8 cellular contexts compared by ENCODE assay signal in genomic region chr11:67482275-67482735, GRCh38. TPM values are rescaled to one million over a fixed set of nuclear protein-coding genes. Genes with fewer than 3 reads are reported as not detected.
DNase-seq lines count a peak whose midpoint lies in the region; ATAC-seq and TF ChIP-seq lines count a peak whose summit lies in the region.

No MANE protein-coding gene starts in this region.

- H3K36me3 ChIP-seq in Panc1 (ENCODE audit: control insufficient read depth, insufficient read depth, low read length) (no peaks in the 10 kb centered on the region), endodermal cell (ENCODE audit: control insufficient read depth, insufficient read depth, low read length) (no peaks in the 10 kb centered on the region), psoas muscle (ENCODE audit: insufficient read depth in 1 of 2, low read depth in 1 of 2) (peaks cover 0 to 12% of the 10 kb centered on the region in 2 donors)

- H3K27ac Mint-ChIP-seq in endodermal cell = peak overlapping the region; percentile 78

- H3K4me1 Mint-ChIP-seq in endodermal cell = peaks cover 3% of the 10 kb centered on the region

- intact Hi-C loops in Panc1 (cut with micrococcal nuclease; ENCODE audit: unreplicated experiment) = no loop called here
- intact Hi-C loops in psoas muscle (cut with DNase I) = no loop called here
- intact Hi-C loops in posterior vena cava (cut with DNase I) = no loop called here

- BruUV-seq in Panc1 (replicated peaks; lab: Mats Ljungman, UMichigan) = no TSS peak

- in situ Hi-C loops in Panc1 (cut with HindIII; ENCODE audit: low pct_unique_long_range_greater_than_20kb, low sequenced_read_pairs) = no loop called here

- WGBS in endodermal cell (ENCODE audit: insufficient coverage in 1 of 2, insufficient read length in 1 of 2), 2 experiments = 84 to 94% methylated on average over 10 to 18 of the region's 18 CpGs
- 43 to 50% (median 50%) methylated on average over 18 of the region's 18 CpGs for WGBS in psoas muscle, 3 donors

- CTCF ChIA-PET in Panc1 (lab: Charles Lee) = interaction anchor here (0.5 kb wide), 1 partner anchor 29 kb away, joined by 6 read pairs; no protein-coding TSS in a partner anchor

- no peaks in the 10 kb centered on the region for H3K9me3 ChIP-seq in Panc1 (ENCODE audit: control insufficient read depth, insufficient read depth, low read depth, low read length)
- H3K9me3 ChIP-seq in endodermal cell (ENCODE audit: control insufficient read depth, low read length) = no peaks in the 10 kb centered on the region
- H3K9me3 ChIP-seq in psoas muscle = no peaks in the 10 kb centered on the region

- peak overlapping the region; percentile 66 to 89 for H3K4me3 ChIP-seq in Panc1 (ENCODE audit: low read depth in 2 of 2, low read length in 2 of 2)
- peak overlapping the region; percentile 85 for H3K4me3 ChIP-seq in endodermal cell (ENCODE audit: low read length)
- peak overlapping the region; percentile 75 for H3K4me3 ChIP-seq in psoas muscle

- peak overlapping the region; percentile 70 for H3K4me3 Mint-ChIP-seq in endodermal cell

- H3K27ac ChIP-seq in Panc1 (ENCODE audit: low read length) (peak overlapping the region; percentile 91), endodermal cell (ENCODE audit: low read depth, low read length) (no peak overlapping the region), psoas muscle (peak overlapping the region; percentile 83)

- H3K9me3 Mint-ChIP-seq in endodermal cell = peaks cover 7% of the 10 kb centered on the region

- H3K9ac ChIP-seq in endodermal cell (ENCODE audit: extremely low read depth, low read length, poor library complexity, severe bottlenecking) = peak overlapping the region; percentile 35

- peaks cover 15% of the 10 kb centered on the region; the same call in 1 of the 2 replicates for H3K4me1 ChIP-seq in Panc1 (ENCODE audit: control insufficient read depth, insufficient read depth, low read length)
- H3K4me1 ChIP-seq in endodermal cell (ENCODE audit: control insufficient read depth, insufficient read depth, low read length) = no peaks in the 10 kb centered on the region
- H3K4me1 ChIP-seq in psoas muscle = peaks cover 11% of the 10 kb centered on the region

- POLR2A ChIA-PET in Panc1 (lab: Charles Lee) = interaction anchor here (0.6 kb wide), 1 partner anchor 69 kb away, joined by 3 read pairs; no protein-coding TSS in a partner anchor

- peaks cover 24% of the 10 kb centered on the region for H3K27me3 Mint-ChIP-seq in endodermal cell (ENCODE audit: insufficient read depth)

- peaks cover 2% of the 10 kb centered on the region for H3K36me3 Mint-ChIP-seq in endodermal cell (ENCODE audit: low read depth)

- DNase-seq in Panc1 (ENCODE audit: low read depth, low spot score) (no peak), endodermal cell (no peak), psoas muscle (no peak), epidermal melanocyte (ENCODE audit: insufficient read length, low spot score) (no peak), posterior vena cava (ENCODE audit: low spot score) (no peak)

- H3K27me3 ChIP-seq in Panc1 (ENCODE audit: control insufficient read depth, insufficient read depth, low read length) (no peaks in the 10 kb centered on the region), endodermal cell (ENCODE audit: control insufficient read depth, insufficient read depth, low read length, poor library complexity, severe bottlenecking) (no peaks in the 10 kb centered on the region), psoas muscle (ENCODE audit: insufficient read depth in 3 of 3, low read length in 2 of 3) (no peaks in the 10 kb centered on the region)

- TF ChIP-seq CTCF in Panc1 (IDR thresholded peaks at IDR 0.05) (no peak), endodermal cell (conservative IDR thresholded peaks at IDR 0.05) (no peak), psoas muscle (IDR thresholded peaks at IDR 0.05) (no peak)

- ATAC-seq in GM18907 (IDR thresholded peaks at IDR 0.05; ENCODE audit: unreplicated experiment) (peak; percentile 10), Panc1 (no peak), psoas muscle (peak in 1 of 4 donors; percentile 3), GM19023 (IDR thresholded peaks at IDR 0.05; ENCODE audit: unreplicated experiment) (no peak), HG02884 (IDR thresholded peaks at IDR 0.05; ENCODE audit: unreplicated experiment) (no peak)

RNA-seq across cellular contexts. Expression of gene AIP, which starts 0.5 kb away (rescaled TPM):
- total RNA-seq in Panc1 (2021; ENCODE audit: unreplicated experiment) (87.8 TPM), endodermal cell (10 to 100 TPM; 27.6 to 33.8 TPM), psoas muscle (10 to 100 TPM; 25.3 to 42.7 (median 29.9) TPM), posterior vena cava (10 to 100 TPM; 44.4 to 50.5 TPM)
- 178 TPM for polyA plus RNA-seq in Panc1 (2012; ENCODE audit: insufficient read length)
- 43.1 TPM for polyA plus RNA-seq in endodermal cell (2013, experiment 1 of 2)
- 41.1 TPM for polyA plus RNA-seq in endodermal cell (2013, experiment 2 of 2)
- polyA plus RNA-seq in psoas muscle = 10 to 100 TPM; 57.4 to 71.5 (median 57.7) TPM

RNA-seq across cellular contexts. Expression of gene TMEM134, which starts 13.3 kb away (rescaled TPM):
- total RNA-seq in Panc1 (2021; ENCODE audit: unreplicated experiment) (65.0 TPM), endodermal cell (10 to 100 TPM; 67.4 to 87.8 TPM), psoas muscle (10 to 100 TPM; 57.1 to 83.2 (median 66.2) TPM), posterior vena cava (10 to 100 TPM; 31.0 to 35.9 TPM)
- 100 TPM for polyA plus RNA-seq in Panc1 (2012; ENCODE audit: insufficient read length)
- 60.9 TPM for polyA plus RNA-seq in endodermal cell (2013, experiment 1 of 2)
- polyA plus RNA-seq in endodermal cell (2013, experiment 2 of 2) = 57.1 TPM
- polyA plus RNA-seq in psoas muscle = 100 to 1,000 TPM in 1 of 3 donors, 10 to 100 TPM in 2; 81.7 to 121 (median 87.8) TPM

RNA-seq across cellular contexts. Expression of gene PITPNM1, which starts 22.9 kb away (rescaled TPM):
- total RNA-seq in Panc1 (2021; ENCODE audit: unreplicated experiment) = 70.4 TPM
- polyA plus RNA-seq in Panc1 (2012; ENCODE audit: insufficient read length) = 78.0 TPM
- total RNA-seq in endodermal cell = 100 to 1,000 TPM in 1 of 2 donors, 10 to 100 TPM in 1; 94.6 to 104 TPM
- polyA plus RNA-seq in endodermal cell (2013, experiment 1 of 2) = 39.0 TPM
- polyA plus RNA-seq in endodermal cell (2013, experiment 2 of 2) = 38.2 TPM
- 10 to 100 TPM in 2 of 4 donors, 1 to 10 TPM in 2; 6.7 to 16.1 (median 9.6) TPM for total RNA-seq in psoas muscle
- 10 to 100 TPM in 1 of 3 donors, 1 to 10 TPM in 2; 2.3 to 11.3 (median 5.1) TPM for polyA plus RNA-seq in psoas muscle
- total RNA-seq in posterior vena cava = 10 to 100 TPM; 31.5 to 42.7 TPM

RNA-seq across cellular contexts. Expression of gene CDK2AP2, which starts 25.7 kb away (rescaled TPM):
- total RNA-seq in Panc1 (2021; ENCODE audit: unreplicated experiment) (76.1 TPM), endodermal cell (10 to 100 TPM; 30.6 to 47.6 TPM), psoas muscle (10 to 100 TPM; 16.3 to 18.5 (median 18.1) TPM), posterior vena cava (10 to 100 TPM; 39.7 to 40.0 TPM)
- polyA plus RNA-seq in Panc1 (2012; ENCODE audit: insufficient read length) = 150 TPM
- polyA plus RNA-seq in endodermal cell (2013, experiment 1 of 2) = 40.4 TPM
- 40.4 TPM for polyA plus RNA-seq in endodermal cell (2013, experiment 2 of 2)
- 10 to 100 TPM; 31.9 to 72.3 (median 48.0) TPM for polyA plus RNA-seq in psoas muscle

RNA-seq across cellular contexts. Expression of gene CABP4, which starts 27.2 kb away (rescaled TPM):
- total RNA-seq in Panc1 (2021; ENCODE audit: unreplicated experiment) (not detected), endodermal cell (not detected), psoas muscle (1 to 10 TPM in 3 of 4 donors, under 1 TPM in 1; 0.93 to 1.9 (median 1.5) TPM), posterior vena cava (1 to 10 TPM; 1.2 to 2.2 TPM)
- polyA plus RNA-seq in Panc1 (2012; ENCODE audit: insufficient read length) = 0.70 TPM
- not detected for polyA plus RNA-seq in endodermal cell (2013, experiment 1 of 2)
- polyA plus RNA-seq in endodermal cell (2013, experiment 2 of 2) = not detected
- under 1 TPM; 0.35 to 0.89 (median 0.61) TPM for polyA plus RNA-seq in psoas muscle
